Comparison of ENCODE assay signal across 8 cellular contexts in the genomic region with DNA sequence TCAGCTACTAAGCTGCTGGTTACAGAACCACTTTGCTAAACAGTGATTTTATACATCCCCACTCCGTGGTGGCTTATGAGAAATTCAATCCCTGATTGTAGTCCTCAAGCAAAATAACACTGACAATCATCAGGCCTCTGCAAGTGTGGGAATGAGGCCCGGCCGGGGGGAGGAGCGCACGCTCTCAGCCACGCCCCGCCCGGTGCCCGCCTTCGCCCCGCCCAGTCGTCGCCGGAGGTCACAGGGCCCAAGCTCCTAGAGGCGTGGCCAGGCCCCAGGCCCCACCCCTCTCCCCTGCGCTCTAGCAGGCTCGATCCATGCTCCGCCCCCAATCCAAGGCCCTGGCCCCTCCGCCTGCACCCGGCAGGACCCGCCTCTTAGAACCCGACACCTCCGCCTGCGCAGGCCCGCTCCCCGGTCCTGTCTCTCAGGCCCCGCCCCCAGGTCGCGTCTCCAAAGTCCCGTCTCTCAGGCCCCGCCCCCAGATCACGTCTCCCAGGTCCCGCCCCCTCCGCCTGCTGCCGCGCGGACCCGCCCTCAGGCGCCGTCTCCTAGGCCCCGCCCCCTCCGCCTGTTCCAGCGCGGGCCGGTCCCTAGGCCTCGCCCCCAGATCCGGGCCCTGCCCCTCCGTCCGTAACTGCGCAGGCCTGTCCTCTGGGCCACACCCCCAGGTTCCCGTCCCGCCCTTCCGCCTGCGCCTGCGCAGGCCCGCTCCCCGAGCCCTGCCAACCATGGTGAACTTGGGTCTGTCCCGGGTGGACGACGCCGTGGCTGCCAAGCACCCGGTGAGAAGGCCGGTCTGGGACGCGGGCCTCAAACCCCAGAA. TPM values are rescaled to one million over a fixed set of nuclear protein-coding genes. Genes with fewer than 3 reads are reported as not detected.
DNase-seq lines count a peak whose midpoint lies in the region; ATAC-seq and TF ChIP-seq lines count a peak whose summit lies in the region.

TMEM141 (plus strand) TSS at position 705 of the 826 bp plus-strand sequence; CDS start at position 732, 27 bp downstream.

- H3K4me3 ChIP-seq in ascending aorta (peak within 1 kb of the TSS; percentile 73), right cardiac atrium (ENCODE audit: low read length) (peak within 1 kb of the TSS; percentile 55), vagina (peak within 1 kb of the TSS; percentile 78 to 79)

- H3K27ac ChIP-seq in ascending aorta: peak within 1 kb of the TSS; percentile 86 to 88
- peak within 1 kb of the TSS; percentile 85 for H3K27ac ChIP-seq in right cardiac atrium (ENCODE audit: low read length)
- peak within 1 kb of the TSS; percentile 97 for H3K27ac ChIP-seq in vagina

- intact Hi-C loops in ascending aorta (cut with DNase I): loop anchor here (1.0 to 10.0 kb wide), 10 partner anchors 16 to 434 kb away; partner anchors contain the start of genes ABCA2, CYSRT1, MAN1B1 and PAXX
- intact Hi-C loops in right cardiac atrium (cut with DNase I): loop anchor here in 2 of 4 donors (5.0 to 10.0 kb wide), 2 partner anchors 151 to 154 kb away; partner anchors contain the start of genes FBXW5 (in 2 of the 2) and C8G (in 1 of the 2)
- intact Hi-C loops in vagina (cut with DNase I): loop anchor here (2.0 kb wide), 2 partner anchors 94 to 238 kb away; partner anchors contain the start of gene ABCA2

- no peaks in the 10 kb centered on the region for H3K9me3 Mint-ChIP-seq in T-helper 2 cell treated with Interferon-gamma antibody and Interleukin-4, amounts not matched to agents 5 μg/mL and 100 μg/mL, for 36 hours

- H3K4me1 ChIP-seq in ascending aorta (peaks cover 0 to 14% of the 10 kb centered on the region in 2 donors), right cardiac atrium (ENCODE audit: control insufficient read depth, insufficient read depth, low read length) (peaks cover 1% of the 10 kb centered on the region), vagina (peaks cover 26% of the 10 kb centered on the region)

- peaks cover 23% of the 10 kb centered on the region for H3K4me1 Mint-ChIP-seq in T-helper 2 cell treated with Interferon-gamma antibody and Interleukin-4, amounts not matched to agents 5 μg/mL and 100 μg/mL, for 36 hours (ENCODE audit: low read depth)

- H3K36me3 ChIP-seq in ascending aorta: no peaks in the 10 kb centered on the region
- H3K36me3 ChIP-seq in vagina: no peaks in the 10 kb centered on the region

- no peak for TF ChIP-seq CTCF in ascending aorta (IDR thresholded peaks at IDR 0.05)
- no peak for TF ChIP-seq CTCF in vagina (IDR thresholded peaks at IDR 0.05)

- no peaks in the 10 kb centered on the region for H3K27me3 Mint-ChIP-seq in T-helper 2 cell treated with Interferon-gamma antibody and Interleukin-4, amounts not matched to agents 5 μg/mL and 100 μg/mL, for 36 hours (ENCODE audit: low read depth)

- peaks cover 3% of the 10 kb centered on the region for H3K36me3 Mint-ChIP-seq in T-helper 2 cell treated with Interferon-gamma antibody and Interleukin-4, amounts not matched to agents 5 μg/mL and 100 μg/mL, for 36 hours (ENCODE audit: low read depth)

- H3K27me3 ChIP-seq in ascending aorta (no peaks in the 10 kb centered on the region), right cardiac atrium (ENCODE audit: control insufficient read depth, insufficient read depth) (no peaks in the 10 kb centered on the region), vagina (no peaks in the 10 kb centered on the region)

- 1% methylated on average over 65 of the region's 65 CpGs for WGBS in right cardiac atrium

- H3K9me3 ChIP-seq in ascending aorta (no peaks in the 10 kb centered on the region), right cardiac atrium (ENCODE audit: control insufficient read depth, low read length) (no peaks in the 10 kb centered on the region), vagina (no peaks in the 10 kb centered on the region)

- peak within 1 kb of the TSS; percentile 86 for H3K27ac Mint-ChIP-seq in T-helper 2 cell treated with Interferon-gamma antibody and Interleukin-4, amounts not matched to agents 5 μg/mL and 100 μg/mL, for 36 hours

- DNase-seq in NCI-H1930 (lab: John Stamatoyannopoulos, UW) (peak; percentile 98 to 99), ascending aorta (ENCODE audit: low spot score in 2 of 2) (peak; percentile 99 to 100), right cardiac atrium (peak; percentile 100), putamen (ENCODE audit: low spot score) (peak; percentile 100), vagina (ENCODE audit: extremely low spot score in 2 of 2) (peak; percentile 100)
- peak; percentile 100 for DNase-seq in T-helper 2 cell treated with Interferon-gamma antibody and Interleukin-4, amounts not matched to agents 5 μg/mL and 100 μg/mL, for 36 hours (ENCODE audit: low spot score)

- H3K4me3 Mint-ChIP-seq in T-helper 2 cell treated with Interferon-gamma antibody and Interleukin-4, amounts not matched to agents 5 μg/mL and 100 μg/mL, for 36 hours: peak within 1 kb of the TSS; percentile 82

- peak; percentile 78 for ATAC-seq in GM18502 (IDR thresholded peaks at IDR 0.05; ENCODE audit: poor library complexity, unreplicated experiment)
- ATAC-seq in HG02970 (IDR thresholded peaks at IDR 0.05; ENCODE audit: low FRiP score, unreplicated experiment): peak; percentile 89
- peak; percentile 96 to 97 for ATAC-seq in right cardiac atrium

- peak in 1 of 2 donors; percentile 79 for TF ChIP-seq POLR2A in vagina (IDR thresholded peaks at IDR 0.05)

RNA-seq across cellular contexts. Expression of gene TMEM141, which starts in this region (rescaled TPM):
- total RNA-seq in ascending aorta: 10.9 TPM
- total RNA-seq in right cardiac atrium: 100 to 1,000 TPM in 2 of 4 donors, 10 to 100 TPM in 2; 73.6 to 115 (median 100) TPM
- 158 TPM for polyA plus RNA-seq in right cardiac atrium
- total RNA-seq in vagina: 64.1 TPM

Comparison
In these comparisons a context has a peak if more than half of its experiments do, and no peak if none do; other contexts are left out.
1. Peak in every context shown above with its lines: DNase-seq, ATAC-seq, H3K4me3 ChIP-seq and H3K27ac ChIP-seq.